10 cellular contexts compared by ENCODE assay signal in the genomic region with DNA sequence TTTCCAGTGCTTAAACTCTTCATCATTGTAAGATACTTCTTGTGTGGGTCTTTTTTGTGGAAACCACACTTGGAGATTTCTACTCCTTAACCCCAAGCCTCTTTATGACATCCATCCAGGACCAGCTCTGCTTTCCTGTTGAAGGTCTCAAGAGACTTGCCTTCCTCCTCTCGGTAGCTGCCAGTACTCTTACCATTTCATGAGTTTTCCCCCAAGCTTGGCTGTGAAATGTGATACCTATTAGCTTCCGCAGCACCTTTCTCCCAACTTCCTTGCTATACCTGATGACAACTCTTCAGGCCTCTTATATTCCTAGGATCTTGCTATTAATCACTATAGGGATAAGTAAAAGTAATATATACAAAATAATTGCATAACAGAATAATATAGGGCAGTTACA.
"Had no signal": no experiment of that assay in that cellular context is flagged by ENCODE, and none has a peak within 500 bp of the region (broad histone marks: within the 10 kb centered on the region; RNA-seq: fewer than 3 reads in every experiment).

No MANE protein-coding gene starts in this region.

- H3K4me3 ChIP-seq: cardiac muscle cell, gastrocnemius medialis, lower lobe of right lung had no signal

- H3K27ac ChIP-seq: cardiac muscle cell, heart right ventricle, lower lobe of right lung had no signal

- H3K36me3 ChIP-seq: cardiac muscle cell, gastrocnemius medialis, heart right ventricle, lower lobe of right lung had no signal

- ATAC-seq: gastrocnemius medialis; stimulated activated effector memory CD8-positive, alpha-beta T cell treated with anti-CD3 and anti-CD28 coated beads, Interleukin-12 subunit alpha, Interleukin-12 subunit beta, amount 100 ng/mL, for 72 hours had no signal

- H3K27me3 ChIP-seq: cardiac muscle cell, dorsolateral prefrontal cortex, gastrocnemius medialis, heart right ventricle had no signal

- DNase-seq: activated CD4-positive, alpha-beta T cell treated with anti-CD3 and anti-CD28 coated beads, Interleukin-2, amount 50 U/mL, for 1 hour; activated CD4-positive, CD25-positive, alpha-beta regulatory T cell; activated naive CD4-positive, alpha-beta T cell treated with anti-CD3 and anti-CD28 coated beads, Interleukin-2, amount 50 U/mL, for 16 hours; gastrocnemius medialis; heart right ventricle; lower lobe of right lung; midbrain had no signal

- H3K27ac Mint-ChIP-seq: stimulated activated effector memory CD8-positive, alpha-beta T cell treated with anti-CD3 and anti-CD28 coated beads, Interleukin-12 subunit alpha, Interleukin-12 subunit beta, amount 100 ng/mL, for 72 hours had no signal

- H3K9me3 Mint-ChIP-seq: stimulated activated effector memory CD8-positive, alpha-beta T cell treated with anti-CD3 and anti-CD28 coated beads, Interleukin-12 subunit alpha, Interleukin-12 subunit beta, amount 100 ng/mL, for 72 hours had no signal

- H3K9me3 ChIP-seq: gastrocnemius medialis, heart right ventricle, lower lobe of right lung had no signal
